Comparison of ENCODE assay signal across 8 cellular contexts in genomic region chr9:132944294-132945185, GRCh38. TPM values are rescaled to one million over a fixed set of nuclear protein-coding genes. Genes with fewer than 3 reads are reported as not detected.
DNase-seq lines count a peak whose midpoint lies in the region; ATAC-seq and TF ChIP-seq lines count a peak whose summit lies in the region.

Gene TSC1 (minus strand): TSS chr9:132944616. CDS start chr9:132928872, 15,744 bp downstream.

- H3K9ac ChIP-seq in Loucy (ENCODE audit: low read depth, low read length, poor library complexity, severe bottlenecking): peak within 1 kb of the TSS; percentile 88

- H3K36me3 ChIP-seq in Loucy (ENCODE audit: insufficient read depth, low read length): no peaks in the 10 kb centered on the region

- H3K27ac Mint-ChIP-seq in natural killer cell treated with Interleukin-12 subunit alpha and Interleukin-12 subunit beta and Interleukin-15 and Interleukin-18, amount 100 ng/mL, for 72 hours: peak within 1 kb of the TSS; percentile 90 to 97

- H3K4me2 ChIP-seq in Loucy (ENCODE audit: low read depth, low read length, poor library complexity, severe bottlenecking): peak within 1 kb of the TSS; percentile 85

- H3K4me3 ChIP-seq in Loucy (ENCODE audit: low read length, poor library complexity, severe bottlenecking): peak within 1 kb of the TSS; percentile 97
- peak within 1 kb of the TSS; percentile 97 for H3K4me3 ChIP-seq in fibroblast of pulmonary artery (replicated peaks; ENCODE audit: low read depth, low read length)

- peak; percentile 70 for TF ChIP-seq POLR2A in Raji (IDR thresholded peaks at IDR 0.05; ENCODE audit: insufficient read depth, low read depth, low read length)

- ATAC-seq in natural killer cell treated with Interleukin-12 subunit alpha and Interleukin-12 subunit beta and Interleukin-15 and Interleukin-18, amount 100 ng/mL, for 72 hours: peak; percentile 93 to 96

- no peaks in the 10 kb centered on the region for H3K27me3 ChIP-seq in Loucy (ENCODE audit: insufficient read depth, low read length, poor library complexity, severe bottlenecking)

- peaks cover 16 to 20% of the 10 kb centered on the region in 2 donors for H3K4me1 Mint-ChIP-seq in natural killer cell treated with Interleukin-12 subunit alpha and Interleukin-12 subunit beta and Interleukin-15 and Interleukin-18, amount 100 ng/mL, for 72 hours (ENCODE audit: low read depth in 2 of 2)

- TF ChIP-seq CTCF in Loucy (conservative IDR thresholded peaks at IDR 0.05; ENCODE audit: low read length): no peak
- no peak for TF ChIP-seq CTCF in fibroblast of pulmonary artery (IDR thresholded peaks at IDR 0.05; ENCODE audit: low read length, missing control alignments)

- H3K27me3 Mint-ChIP-seq in natural killer cell treated with Interleukin-12 subunit alpha and Interleukin-12 subunit beta and Interleukin-15 and Interleukin-18, amount 100 ng/mL, for 72 hours: no peaks in the 10 kb centered on the region

- no peaks in the 10 kb centered on the region for H3F3A ChIP-seq in Loucy (ENCODE audit: low read depth)

- H4K20me1 ChIP-seq in Loucy (ENCODE audit: insufficient read depth, low read length, poor library complexity, severe bottlenecking): peaks cover 8% of the 10 kb centered on the region

- no peaks in the 10 kb centered on the region for H3K36me3 Mint-ChIP-seq in natural killer cell treated with Interleukin-12 subunit alpha and Interleukin-12 subunit beta and Interleukin-15 and Interleukin-18, amount 100 ng/mL, for 72 hours

- H3K4me3 Mint-ChIP-seq in natural killer cell treated with Interleukin-12 subunit alpha and Interleukin-12 subunit beta and Interleukin-15 and Interleukin-18, amount 100 ng/mL, for 72 hours: peak within 1 kb of the TSS; percentile 91

- DNase-seq in DMS153 treated with DMSO at 0.1 percent for 48 hours (lab: John Stamatoyannopoulos, UW; ENCODE audit: unreplicated experiment) (peak; percentile 71), GOT3 (lab: John Stamatoyannopoulos, UW) (peak; percentile 93), fibroblast of pulmonary artery (ENCODE audit: low read depth) (peak; percentile 97)
- DNase-seq in activated T-helper 9 cell treated with anti-CD3 and anti-CD28 coated beads, Interleukin-2, amount 50 U/mL, for 16 hours (ENCODE audit: low read depth): peak; percentile 99
- DNase-seq in natural killer cell treated with Interleukin-12 subunit alpha and Interleukin-12 subunit beta and Interleukin-15 and Interleukin-18, amount 100 ng/mL, for 72 hours (ENCODE audit: low spot score): peak; percentile 97
- peak; percentile 95 for DNase-seq in stimulated activated naive CD4-positive, alpha-beta T cell treated with Interleukin-2 at 50 U/mL for 16 hours (lab: John Stamatoyannopoulos, UW)

- H3K4me1 ChIP-seq in Loucy (ENCODE audit: insufficient read depth, low read length, poor library complexity, severe bottlenecking): peaks cover 26% of the 10 kb centered on the region

- H3K79me2 ChIP-seq in Loucy (ENCODE audit: insufficient read depth, low read length): peaks cover 49% of the 10 kb centered on the region

- peak within 1 kb of the TSS; percentile 90 for H2AFZ ChIP-seq in Loucy (ENCODE audit: low read length)

- H3K9me2 ChIP-seq in Loucy (replicated peaks; ENCODE audit: low read depth, low read length): no peaks in the 10 kb centered on the region

- H3K9me3 Mint-ChIP-seq in natural killer cell treated with Interleukin-12 subunit alpha and Interleukin-12 subunit beta and Interleukin-15 and Interleukin-18, amount 100 ng/mL, for 72 hours: no peaks in the 10 kb centered on the region

- no peaks in the 10 kb centered on the region for H3K9me3 ChIP-seq in Loucy (ENCODE audit: insufficient read depth, low read depth, low read length)

RNA-seq across cellular contexts. Expression of gene TSC1, which starts in this region (rescaled TPM):
- total RNA-seq in natural killer cell treated with Interleukin-12 subunit alpha and Interleukin-12 subunit beta and Interleukin-15 and Interleukin-18, amount 100 ng/mL, for 72 hours: 10 to 100 TPM; 37.8 to 45.7 TPM

Comparison
In these comparisons a context has a peak if more than half of its experiments do, and no peak if none do; other contexts are left out.
1. Peak in every context shown above with its lines: DNase-seq, ATAC-seq and H3K4me3 ChIP-seq.